In genomic region chr12:79547735-79548347, GRCh38 we compare ENCODE assay signal across 8 cellular contexts.
DNase-seq lines count a peak whose midpoint lies in the region; ATAC-seq, FAIRE-seq and TF ChIP-seq lines count a peak whose summit lies in the region.

No MANE protein-coding gene starts in this region.

- no peaks in the 10 kb centered on the region for H3K9me1 ChIP-seq in keratinocyte (ENCODE audit: control insufficient read depth, extremely low read depth, insufficient read depth, low read length)

- H3K4me3 Mint-ChIP-seq in CD4-positive, alpha-beta T cell: no peak overlapping the region

- no peaks in the 10 kb centered on the region for H3K27me3 ChIP-seq in CD4-positive, alpha-beta T cell (ENCODE audit: control insufficient read depth, insufficient read depth, low read length)
- H3K27me3 ChIP-seq in bronchial epithelial cell (ENCODE audit: control insufficient read depth, insufficient read depth, low read length) (no peaks in the 10 kb centered on the region), keratinocyte (ENCODE audit: control insufficient read depth, extremely low read depth, insufficient read depth, low read length) (no peaks in the 10 kb centered on the region), transverse colon (no peaks in the 10 kb centered on the region)

- H4K20me1 ChIP-seq in keratinocyte (ENCODE audit: control insufficient read depth, extremely low read depth, insufficient read depth, low read length): no peaks in the 10 kb centered on the region

- no peaks in the 10 kb centered on the region for H3K4me1 Mint-ChIP-seq in CD4-positive, alpha-beta T cell (ENCODE audit: low read depth)

- H3K9ac ChIP-seq in keratinocyte (ENCODE audit: control insufficient read depth, extremely low read depth, insufficient read depth, low read length): peak overlapping the region; percentile 54

- no peak for TF ChIP-seq POLR2A in transverse colon (IDR thresholded peaks at IDR 0.05)

- no peak overlapping the region for H3K27ac ChIP-seq in CD4-positive, alpha-beta T cell (ENCODE audit: low read depth, low read length)
- H3K27ac ChIP-seq in keratinocyte (ENCODE audit: control insufficient read depth, insufficient read depth, low read length): peak overlapping the region; percentile 80
- H3K27ac ChIP-seq in transverse colon: peak overlapping the region in 3 of 4 donors; percentile 11 to 68 (median 24)

- dilution Hi-C loops in keratinocyte (cut with MboI; ENCODE audit: extremely low pct_ligation_motif_present, low sequenced_read_pairs): no loop called here

- peaks cover 25% of the 10 kb centered on the region for H3K4me1 ChIP-seq in keratinocyte (ENCODE audit: control insufficient read depth, extremely low read depth, insufficient read depth, low read length)
- H3K4me1 ChIP-seq in transverse colon: peaks cover 0 to 14% (median 9%) of the 10 kb centered on the region in 4 donors

- H3K27ac Mint-ChIP-seq in CD4-positive, alpha-beta T cell: no peak overlapping the region

- intact Hi-C loops in CD4-positive, alpha-beta T cell (cut with DNase I, micrococcal nuclease): loop anchor here in 1 of 2 experiments (2.0 kb wide), 1 partner anchor 191 kb away; no protein-coding TSS in a partner anchor
- intact Hi-C loops in transverse colon (cut with DNase I; ENCODE audit: low total_unique reads): no loop called here

- in situ Hi-C loops in transverse colon (cut with MboI; ENCODE audit: low pct_ligation_motif_present in 1 of 4, low pct_unique_long_range_greater_than_20kb in 1 of 4, low sequenced_read_pairs in 3 of 4): loop anchor here in 2 of 4 donors (10.0 to 25.0 kb wide), 2 partner anchors 133 to 136 kb away; no protein-coding TSS in a partner anchor

- H3K36me3 Mint-ChIP-seq in CD4-positive, alpha-beta T cell (ENCODE audit: low read depth): no peaks in the 10 kb centered on the region

- no peak for DNase-seq in CD4-positive, alpha-beta T cell
- DNase-seq in GM18507 (ENCODE audit: extremely low spot score, insufficient read length, low read depth): no peak
- peak; percentile 29 to 63 for DNase-seq in NCI-H526 (lab: John Stamatoyannopoulos, UW)
- peak; percentile 69 for DNase-seq in bronchial epithelial cell (ENCODE audit: low read depth)
- DNase-seq in keratinocyte (ENCODE audit: low read depth, low spot score): no peak
- DNase-seq in transverse colon: peak; percentile 43
- no peak for DNase-seq in SHP77 treated with DMSO at 0.1 percent for 48 hours (lab: John Stamatoyannopoulos, UW)

- H3K79me2 ChIP-seq in keratinocyte (ENCODE audit: control insufficient read depth, insufficient read depth, low read length): no peaks in the 10 kb centered on the region

- H3K9me3 Mint-ChIP-seq in CD4-positive, alpha-beta T cell: no peaks in the 10 kb centered on the region

- no peaks in the 10 kb centered on the region for H3K27me3 Mint-ChIP-seq in CD4-positive, alpha-beta T cell

- POLR2A ChIA-PET in CD4-positive, alpha-beta T cell (lab: Charles Lee): no interaction called here

- no peak for ATAC-seq in CD4-positive, alpha-beta T cell (ENCODE audit: poor library complexity)
- ATAC-seq in HG03066 (IDR thresholded peaks at IDR 0.05; ENCODE audit: low read depth, unreplicated experiment): peak; percentile 63

- TF ChIP-seq EP300 in transverse colon (IDR thresholded peaks at IDR 0.05; ENCODE audit: low read depth): no peak

- no peaks in the 10 kb centered on the region for H3K9me3 ChIP-seq in CD4-positive, alpha-beta T cell (ENCODE audit: control insufficient read depth, low read length)
- H3K9me3 ChIP-seq in keratinocyte (ENCODE audit: control insufficient read depth, low read depth, low read length): peaks cover 15% of the 10 kb centered on the region
- no peaks in the 10 kb centered on the region for H3K9me3 ChIP-seq in transverse colon

- peaks cover 1% of the 10 kb centered on the region for H3K36me3 ChIP-seq in bronchial epithelial cell (ENCODE audit: control insufficient read depth, insufficient read depth, low read length)
- H3K36me3 ChIP-seq in keratinocyte (ENCODE audit: control insufficient read depth in 2 of 2, extremely low read depth in 1 of 2, insufficient read depth in 2 of 2, low read length in 2 of 2): peaks cover 0 to 4% of the 10 kb centered on the region in 2 experiments
- no peaks in the 10 kb centered on the region for H3K36me3 ChIP-seq in transverse colon

- FAIRE-seq in GM18507 (lab: Jason Lieb, UNC): peak; percentile 56
- no peak for FAIRE-seq in bronchial epithelial cell (lab: Jason Lieb, UNC)
- no peak for FAIRE-seq in keratinocyte (lab: Jason Lieb, UNC)

- H2AFZ ChIP-seq in keratinocyte (ENCODE audit: control insufficient read depth, low read length): no peak overlapping the region

- TF ChIP-seq CTCF in CD4-positive, alpha-beta T cell (IDR thresholded peaks at IDR 0.05): peak; percentile 47
- TF ChIP-seq CTCF in bronchial epithelial cell (IDR thresholded peaks at IDR 0.05; ENCODE audit: insufficient read depth, low read length, severe bottlenecking) (peak; percentile 64), keratinocyte (optimal IDR thresholded peaks at IDR 0.05 in 1 of 3, IDR thresholded peaks at IDR 0.05 in 1 of 3, conservative IDR thresholded peaks at IDR 0.05 in 1 of 3; ENCODE audit: extremely low read depth in 1 of 3, insufficient read depth in 2 of 3, low read length in 3 of 3) (peak; percentile 67 to 73 (median 70)), transverse colon (IDR thresholded peaks at IDR 0.05) (peak; percentile 62 to 83 (median 70))

- WGBS in transverse colon (ENCODE audit: low coverage in 1 of 2), 2 donors: 19 to 20% methylated on average over 1 to 5 of the region's 5 CpGs

- peak overlapping the region; percentile 68 for H3K4me2 ChIP-seq in keratinocyte (ENCODE audit: control insufficient read depth, extremely low read depth, insufficient read depth, low read depth, low read length)

- H3K4me3 ChIP-seq in bronchial epithelial cell (ENCODE audit: low read depth, low read length) (no peak overlapping the region), keratinocyte (ENCODE audit: control insufficient read depth in 2 of 3, extremely low read depth in 1 of 3, insufficient read depth in 2 of 3, low read depth in 1 of 3, low read length in 3 of 3) (peak overlapping the region in 1 of 3 experiments; percentile 11), transverse colon (no peak overlapping the region)

- CTCF ChIA-PET in CD4-positive, alpha-beta T cell (lab: Charles Lee): no interaction called here

Comparison
In these comparisons a context has a peak if more than half of its experiments do, and no peak if none do; other contexts are left out.
1. DNase-seq: peak in NCI-H526 (2 of 2), bronchial epithelial cell (single experiment) and transverse colon (single experiment); none in CD4-positive, alpha-beta T cell (0 of 10), GM18507 (single experiment), keratinocyte (single experiment) and SHP77 treated with DMSO at 0.1 percent for 48 hours (single experiment).
2. Peak in every context shown above with its lines, with median percentiles within 50 percentile points of each other: CTCF ChIP-seq.